In genomic region chr2:109301746-109302145, GRCh38 we compare ENCODE assay signal across 24 cellular contexts.
"Had no signal": no experiment of that assay in that cellular context is flagged by ENCODE, and none has a peak within 500 bp of the region (broad histone marks: within the 10 kb centered on the region; RNA-seq: fewer than 3 reads in every experiment).

No MANE protein-coding gene starts in this region.

- H3K36me3 ChIP-seq: pancreas, prostate gland, right atrium auricular region, right lobe of liver, sigmoid colon, suprapubic skin, tibial artery, transverse colon, upper lobe of right lung, uterus had no signal

- H3K27me3 ChIP-seq: pancreas, right atrium auricular region, right lobe of liver, sigmoid colon, suprapubic skin, testis, tibial artery, transverse colon, upper lobe of right lung, uterus had no signal

- H3K4me1 ChIP-seq: pancreas, prostate gland, right lobe of liver, suprapubic skin, testis, transverse colon, uterus had no signal

- ATAC-seq: naive thymus-derived CD8-positive, alpha-beta T cell; natural killer cell treated with Interleukin-12 subunit alpha and Interleukin-12 subunit beta and Interleukin-15 and Interleukin-18, amount 100 ng/mL, for 72 hours; pancreas; right lobe of liver; stimulated activated memory B cell treated with anti-CD40 and anti-IgM and Interleukin-4, amounts not matched to agents 10 μg/mL and 1 μg/mL and 100 μg/mL, for 72 hours; upper lobe of right lung had no signal

- H3K4me3 ChIP-seq: pancreas, prostate gland, right atrium auricular region, right lobe of liver, sigmoid colon, suprapubic skin, testis, tibial artery, transverse colon, upper lobe of right lung, uterus had no signal

- H3K9me3 ChIP-seq: pancreas, prostate gland, right atrium auricular region, right lobe of liver, sigmoid colon, suprapubic skin, testis, tibial artery, transverse colon, upper lobe of right lung, uterus had no signal

- H3K27ac ChIP-seq: pancreas, prostate gland, right atrium auricular region, right lobe of liver, sigmoid colon, suprapubic skin, testis, tibial artery, transverse colon, upper lobe of right lung, uterus had no signal

- DNase-seq: naive B cell; naive thymus-derived CD8-positive, alpha-beta T cell; nephron progenitor cell; occipital lobe; pancreas; right lobe of liver; sigmoid colon; small intestine; stimulated activated CD4-positive, alpha-beta T cell treated with anti-CD3 and anti-CD28 coated beads, Interleukin-1b, Interleukin-23, amount 100 ng/mL, for 48 hours; stimulated activated CD4-positive, alpha-beta T cell treated with anti-CD3 and anti-CD28 coated beads, Interleukin-4, amount 100 ng/mL, for 1 hour; stimulated activated CD4-positive, alpha-beta T cell treated with anti-CD3 and anti-CD28 coated beads, Interleukin-4, amount 100 ng/mL, for 4 hours; stimulated activated CD8-positive, alpha-beta memory T cell treated with anti-CD3 and anti-CD28 coated beads, Interleukin-4, amount 100 ng/mL, for 48 hours; stimulated activated naive CD4-positive, alpha-beta T cell treated with Interleukin-2 at 50 U/mL for 16 hours; substantia nigra; testis; tibial artery; transverse colon; uterus had no signal
